ENCODE assay signal across 8 cellular contexts in the genomic region with DNA sequence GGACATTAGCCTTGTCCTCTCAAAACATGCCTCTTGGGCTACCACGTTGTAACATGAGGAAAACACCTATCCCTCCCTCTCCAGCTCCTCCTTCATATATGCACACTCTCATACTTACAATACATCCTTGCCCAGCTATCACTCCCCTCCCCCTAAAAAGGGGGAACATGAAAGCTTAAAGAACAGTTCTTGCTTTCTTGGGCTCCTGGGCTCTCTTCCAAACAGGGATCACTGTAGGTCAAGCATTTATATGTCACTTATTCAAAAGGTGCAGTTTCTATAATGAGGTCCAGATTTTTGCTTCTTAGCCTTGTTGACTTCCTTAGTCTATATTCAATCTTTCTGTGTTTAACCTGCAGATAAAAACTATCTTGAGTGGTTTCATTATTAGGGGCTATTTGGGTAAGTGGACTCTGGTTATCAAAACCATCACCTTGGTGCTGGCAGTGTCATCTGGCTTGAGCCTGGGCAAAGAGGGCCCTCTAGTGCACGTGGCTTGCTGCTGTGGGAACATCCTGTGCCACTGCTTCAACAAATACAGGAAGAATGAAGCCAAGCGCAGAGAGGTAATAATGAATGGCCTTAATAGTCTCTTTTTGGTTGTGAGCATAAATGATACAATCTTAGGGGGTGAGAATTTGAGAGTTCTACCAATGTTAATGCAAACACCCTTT.
DNase-seq lines count a peak whose midpoint lies in the region; TF ChIP-seq lines count a peak whose summit lies in the region.

No MANE protein-coding gene starts in this region.

- no peaks in the 10 kb centered on the region for H3K9me3 ChIP-seq in ascending aorta

- peaks cover 17% of the 10 kb centered on the region for H3K4me1 Mint-ChIP-seq in CD14-positive monocyte

- H3K36me3 Mint-ChIP-seq in CD14-positive monocyte = peaks cover 7 to 17% of the 10 kb centered on the region in 2 donors

- intact Hi-C loops in CD14-positive monocyte (cut with micrococcal nuclease) = no loop called here
- intact Hi-C loops in ascending aorta (cut with DNase I) = no loop called here

- H3K4me1 ChIP-seq in ascending aorta = no peaks in the 10 kb centered on the region

- no peak overlapping the region for H3K27ac ChIP-seq in ascending aorta

- peaks cover 0 to 5% (median 0%) of the 10 kb centered on the region in 3 donors for H3K27me3 Mint-ChIP-seq in CD14-positive monocyte (ENCODE audit: low read depth in 3 of 3)

- peak overlapping the region in 3 of 7 donors; percentile 14 to 25 (median 15) for H3K27ac Mint-ChIP-seq in CD14-positive monocyte

- no peaks in the 10 kb centered on the region for H3K27me3 ChIP-seq in ascending aorta

- TF ChIP-seq CTCF in CD14-positive monocyte (IDR thresholded peaks at IDR 0.05) (no peak), ascending aorta (IDR thresholded peaks at IDR 0.05) (peak in 1 of 3 experiments; percentile 15)

- no peak overlapping the region for H3K4me3 Mint-ChIP-seq in CD14-positive monocyte

- DNase-seq in NCI-H524 (lab: John Stamatoyannopoulos, UW) = peak; percentile 15 to 56
- DNase-seq in NCI-H524 treated with DMSO at 0.1 percent for 48 hours (lab: John Stamatoyannopoulos, UW) = no peak
- DNase-seq in NAMALWA (ENCODE audit: low spot score) = peak; percentile 5
- DNase-seq in cerebellar cortex (ENCODE audit: low spot score) = peak; percentile 53
- DNase-seq in myocyte (ENCODE audit: low read depth) = peak; percentile 21
- DNase-seq in CD14-positive monocyte (ENCODE audit: low spot score) = no peak
- no peak for DNase-seq in ascending aorta (ENCODE audit: low spot score in 2 of 2)
- DNase-seq in stimulated activated CD4-positive, alpha-beta T cell treated with anti-CD3 and anti-CD28 coated beads, Interleukin-4, amount 100 ng/mL, for 1 hour = no peak

- peaks cover 0 to 3% (median 0%) of the 10 kb centered on the region in 7 donors for H3K9me3 Mint-ChIP-seq in CD14-positive monocyte

- no peak overlapping the region for H3K4me3 ChIP-seq in ascending aorta

- no peaks in the 10 kb centered on the region for H3K36me3 ChIP-seq in ascending aorta

Comparison
In these comparisons a context has a peak if more than half of its experiments do, and no peak if none do; other contexts are left out.
1. DNase-seq: peak in NCI-H524 (2 of 2), NAMALWA (single experiment), cerebellar cortex (single experiment) and myocyte (single experiment); none in NCI-H524 treated with DMSO at 0.1 percent for 48 hours (single experiment), CD14-positive monocyte (single experiment), ascending aorta (0 of 2) and stimulated activated CD4-positive, alpha-beta T cell treated with anti-CD3 and anti-CD28 coated beads, Interleukin-4, amount 100 ng/mL, for 1 hour (single experiment).